ENCODE assay signal across 20 cellular contexts in the genomic region with DNA sequence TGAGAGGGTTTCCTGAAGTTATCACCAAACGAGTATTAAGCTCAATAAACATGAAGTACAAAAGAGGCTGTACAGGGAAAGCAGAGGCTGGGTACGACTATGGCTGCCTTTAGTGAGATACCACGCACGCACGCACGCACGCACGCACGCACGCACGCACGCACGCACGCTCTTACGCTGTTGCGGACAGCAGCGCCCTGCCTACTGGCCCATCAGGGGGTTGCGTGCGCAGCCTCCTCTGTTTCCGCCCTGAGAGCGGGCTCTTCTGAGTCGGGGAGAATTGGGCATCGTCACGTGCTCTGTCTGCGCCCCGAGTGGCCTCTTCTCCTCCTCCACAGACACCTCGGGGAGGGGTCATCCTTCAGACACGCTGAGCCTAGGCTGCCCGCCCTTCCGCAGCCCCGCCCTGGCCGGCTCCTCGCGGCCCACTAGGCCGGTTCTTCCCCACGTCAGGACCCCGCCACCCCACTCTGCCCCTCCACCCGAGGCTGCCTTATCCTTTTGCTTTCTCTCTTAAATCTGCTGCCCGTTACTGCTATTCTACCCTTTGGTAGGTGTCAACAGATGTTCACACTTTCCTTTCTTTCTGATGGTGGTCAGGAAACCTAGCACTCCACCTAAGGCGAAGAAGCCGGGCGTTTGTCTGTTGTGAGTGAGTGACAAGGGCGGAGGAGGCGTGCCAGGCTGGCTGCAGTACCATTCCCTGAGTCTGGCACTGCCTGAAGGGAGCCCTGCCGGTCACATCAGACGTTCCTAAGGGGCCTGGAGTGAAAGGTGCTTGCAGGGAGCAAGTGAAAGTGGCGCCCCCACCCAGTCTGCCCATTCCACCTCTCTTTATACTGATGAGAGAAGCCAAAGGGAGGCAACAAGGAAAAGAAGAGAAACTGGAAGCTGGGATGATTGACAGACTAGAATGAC.
"Had no signal": no experiment of that assay in that cellular context is flagged by ENCODE, and none has a peak within 500 bp of the region (broad histone marks: within the 10 kb centered on the region; RNA-seq: fewer than 3 reads in every experiment).

No MANE protein-coding gene starts in this region.

- H3K36me3 ChIP-seq: colonic mucosa, esophagus squamous epithelium, right lobe of liver, thyroid gland had no signal

- H3K27ac Mint-ChIP-seq: activated CD4-positive, alpha-beta T cell treated with anti-CD3 and anti-CD28 coated beads, Interleukin-2, amount 10 ng/mL, durations not matched to agents 7 days and 5 days; activated naive CD8-positive, alpha-beta T cell treated with anti-CD3 and anti-CD28 coated beads for 36 hours; activated T-helper 1 cell treated with anti-CD3 and anti-CD28 coated beads, Interleukin-12 subunit alpha, Interleukin-12 subunit beta, Interleukin-2, Interleukin-4 antibody, amounts not matched to agents 30 ng/mL and 10 ng/mL and 1 ng/mL, durations not matched to agents 14 hours and 24 hours and 36 hours; nephron progenitor cell had no signal

- H3K27me3 ChIP-seq: body of pancreas, colonic mucosa, esophagus squamous epithelium, right lobe of liver, thyroid gland had no signal

- H3K4me3 Mint-ChIP-seq: activated CD4-positive, alpha-beta T cell treated with anti-CD3 and anti-CD28 coated beads, Interleukin-2, amount 10 ng/mL, durations not matched to agents 7 days and 5 days; activated naive CD8-positive, alpha-beta T cell treated with anti-CD3 and anti-CD28 coated beads for 36 hours; activated T-helper 1 cell treated with anti-CD3 and anti-CD28 coated beads, Interleukin-12 subunit alpha, Interleukin-12 subunit beta, Interleukin-2, Interleukin-4 antibody, amounts not matched to agents 30 ng/mL and 10 ng/mL and 1 ng/mL, durations not matched to agents 14 hours and 24 hours and 36 hours; nephron progenitor cell had no signal

- H3K4me2 ChIP-seq: smooth muscle cell had no signal

- H3K4me3 ChIP-seq: body of pancreas, colonic mucosa, esophagus squamous epithelium, psoas muscle, right lobe of liver, smooth muscle cell, thyroid gland had no signal

- H3K9me3 ChIP-seq: body of pancreas, colonic mucosa, esophagus squamous epithelium, psoas muscle, right lobe of liver, thyroid gland had no signal

- H3K27ac ChIP-seq: body of pancreas, colonic mucosa, esophagus squamous epithelium, psoas muscle, right lobe of liver, thyroid gland had no signal

- ATAC-seq: body of pancreas, left ventricle myocardium superior, psoas muscle had no signal

- H3K9me3 Mint-ChIP-seq: activated CD4-positive, alpha-beta T cell treated with anti-CD3 and anti-CD28 coated beads, Interleukin-2, amount 10 ng/mL, durations not matched to agents 7 days and 5 days; activated naive CD8-positive, alpha-beta T cell treated with anti-CD3 and anti-CD28 coated beads for 36 hours; activated T-helper 1 cell treated with anti-CD3 and anti-CD28 coated beads, Interleukin-12 subunit alpha, Interleukin-12 subunit beta, Interleukin-2, Interleukin-4 antibody, amounts not matched to agents 30 ng/mL and 10 ng/mL and 1 ng/mL, durations not matched to agents 14 hours and 24 hours and 36 hours; nephron progenitor cell had no signal

- FAIRE-seq: TTC549 had no signal

- H3K4me1 ChIP-seq: body of pancreas, colonic mucosa, esophagus squamous epithelium, psoas muscle, right lobe of liver, thyroid gland had no signal

- H3K27me3 Mint-ChIP-seq: activated naive CD8-positive, alpha-beta T cell treated with anti-CD3 and anti-CD28 coated beads for 36 hours had no signal

- H3K36me3 Mint-ChIP-seq: activated naive CD8-positive, alpha-beta T cell treated with anti-CD3 and anti-CD28 coated beads for 36 hours had no signal

- DNase-seq: activated CD4-positive, alpha-beta T cell treated with anti-CD3 and anti-CD28 coated beads, Interleukin-2, amount 10 ng/mL, durations not matched to agents 7 days and 5 days; activated CD4-positive, CD25-positive, alpha-beta regulatory T cell; activated CD8-positive, alpha-beta memory T cell treated with anti-CD3 and anti-CD28 coated beads for 24 hours; activated naive CD8-positive, alpha-beta T cell treated with anti-CD3 and anti-CD28 coated beads for 36 hours; amygdala; body of pancreas; caudate nucleus; colonic mucosa; effector CD4-positive, alpha-beta T cell; esophagus squamous epithelium; kidney glomerular epithelial cell; left ventricle myocardium superior; mesendoderm; nephron progenitor cell; psoas muscle; right lobe of liver; thyroid gland had no signal

- H3K4me1 Mint-ChIP-seq: activated CD4-positive, alpha-beta T cell treated with anti-CD3 and anti-CD28 coated beads, Interleukin-2, amount 10 ng/mL, durations not matched to agents 7 days and 5 days; activated naive CD8-positive, alpha-beta T cell treated with anti-CD3 and anti-CD28 coated beads for 36 hours had no signal
